ENCODE assay signal across 19 cellular contexts in genomic region chr10:96267234-96267705, GRCh38. TPM values are rescaled to one million over a fixed set of nuclear protein-coding genes. Genes with fewer than 3 reads are reported as not detected.
DNase-seq lines count a peak whose midpoint lies in the region; ATAC-seq, FAIRE-seq and TF ChIP-seq lines count a peak whose summit lies in the region.
"Had no signal": no experiment of that assay in that cellular context is flagged by ENCODE, and none has a peak within 500 bp of the region (broad histone marks: within the 10 kb centered on the region; RNA-seq: fewer than 3 reads in every experiment).

No MANE protein-coding gene starts in this region.

- no peaks in the 10 kb centered on the region for H3K27me3 ChIP-seq in BLaER1 treated with 17β-estradiol and CSF1 and Interleukin-3, amounts not matched to agents 10 nM and 100 nM
- no peaks in the 10 kb centered on the region for H3K27me3 ChIP-seq in GM12878 (replicated peaks in 1 of 2; ENCODE audit: control insufficient read depth in 2 of 2, insufficient read depth in 2 of 2, low read length in 1 of 2)
- H3K27me3 ChIP-seq: MG63 had no signal

- WGBS in GM12878 (ENCODE audit: insufficient coverage, insufficient replicate concordance, low lambda C conversion rate, missing lambda C conversion rate) = 25% methylated on average over 4 of the region's 4 CpGs

- no peaks in the 10 kb centered on the region for H3K4me1 Mint-ChIP-seq in T-cell
- H3K4me1 Mint-ChIP-seq: neural crest cell had no signal

- no peak overlapping the region for H2AFZ ChIP-seq in GM12878 (ENCODE audit: control insufficient read depth, low read depth, low read length)
- H2AFZ ChIP-seq: PC-9 had no signal

- H3K9ac ChIP-seq in BLaER1 treated with 17β-estradiol and CSF1 and Interleukin-3, amounts not matched to agents 10 nM and 100 nM = no peak overlapping the region
- H3K9ac ChIP-seq in GM12878 (ENCODE audit: control insufficient read depth, insufficient read depth, low read length) = peak overlapping the region; percentile 93

- no peaks in the 10 kb centered on the region for H3K36me3 Mint-ChIP-seq in T-cell

- POLR2A ChIA-PET in GM12878 (lab: Charles Lee) (interaction anchor here (1.0 to 3.8 kb wide), 7 partner anchors 16 to 38 kb away, joined by 3 to 26 read pairs (median 11); no protein-coding TSS in a partner anchor), T-cell (lab: Charles Lee) (no interaction called here)

- no peaks in the 10 kb centered on the region for H3K9me3 Mint-ChIP-seq in T-cell
- H3K9me3 Mint-ChIP-seq: neural crest cell had no signal

- no TSS peak for BruUV-seq in GM12878 (replicated peaks; lab: Mats Ljungman, UMichigan)

- H3K4me2 ChIP-seq in BLaER1 treated with 17β-estradiol and CSF1 and Interleukin-3, amounts not matched to agents 10 nM and 100 nM = peak overlapping the region in 10 of 11 experiments; percentile 11 to 98 (median 86); a peak in 19 of 22 replicates
- peak overlapping the region; percentile 85 for H3K4me2 ChIP-seq in GM12878 (ENCODE audit: control insufficient read depth, insufficient read depth)
- H3K4me2 ChIP-seq: PC-9 had no signal

- H3K27ac ChIP-seq in BLaER1 treated with 17β-estradiol and CSF1 and Interleukin-3, amounts not matched to agents 10 nM and 100 nM = no peak overlapping the region
- peak overlapping the region; percentile 98 for H3K27ac ChIP-seq in GM12878 (ENCODE audit: control insufficient read depth, insufficient read depth)
- H3K27ac ChIP-seq: PC-9 had no signal

- intact Hi-C loops in GM12878 (cut with micrococcal nuclease; ENCODE audit: unreplicated experiment) (loop anchor here (2.0 kb wide), 1 partner anchor 36 kb away; no protein-coding TSS in a partner anchor), left colon (cut with DNase I, micrococcal nuclease) (no loop called here), head of caudate nucleus (cut with DNase I) (no loop called here)

- ATAC-seq in GM12878 (no peak), left colon (peak; percentile 64), T-cell (replicated peaks in 1 of 4) (no peak)

- SMC1A ChIA-PET in GM12878 (lab: Charles Lee; ENCODE audit: uncharacterized antibody, unreplicated experiment) = interaction anchor here (1.6 to 12.9 kb wide), 8 partner anchors 14 to 37 kb away, joined by 6 to 305 read pairs (median 76); no protein-coding TSS in a partner anchor

- FAIRE-seq in GM19239 (lab: Jason Lieb, UNC) (peak; percentile 90), GM12878 (lab: Jason Lieb, UNC) (no peak)

- H3K9me3 ChIP-seq in BLaER1 treated with 17β-estradiol and CSF1 and Interleukin-3, amounts not matched to agents 10 nM and 100 nM (replicated peaks in 1 of 11) = peaks cover 0 to 8% (median 0%) of the 10 kb centered on the region in 11 experiments; a peak in 5 of 22 replicates
- H3K9me3 ChIP-seq in GM12878 (replicated peaks; ENCODE audit: control insufficient read depth, insufficient read depth, low read length) = no peaks in the 10 kb centered on the region
- H3K9me3 ChIP-seq: HAP-1, MG63 had no signal

- no peak for TF ChIP-seq RAD21 in GM12878 (IDR thresholded peaks at IDR 0.05; ENCODE audit: insufficient read depth, low read depth, low read length)

- RAD21 ChIA-PET in GM12878 (lab: Charles Lee; ENCODE audit: unreplicated experiment) = interaction anchor here (1.2 to 19.3 kb wide), 7 partner anchors 10 to 37 kb away, joined by 3 to 362 read pairs (median 69); no protein-coding TSS in a partner anchor

- no peak for TF ChIP-seq POLR2A in GM12878 (IDR thresholded peaks at IDR 0.05; ENCODE audit: low read depth, low read length)

- no peak for TF ChIP-seq EP300 in GM12878 (IDR thresholded peaks at IDR 0.05; ENCODE audit: borderline replicate concordance in 1 of 2, control insufficient read depth in 1 of 2, low read depth in 2 of 2, low read length in 2 of 2)

- DNase-seq in GM19239 (ENCODE audit: insufficient read length, low spot score) (no peak), GM12878 (ENCODE audit: low read depth, low spot score) (no peak), left colon (no peak), NCI-H187 (lab: John Stamatoyannopoulos, UW) (no peak), NCI-H345 (lab: John Stamatoyannopoulos, UW) (no peak), T-cell (no peak), head of caudate nucleus (no peak)
- DNase-seq: central memory CD4-positive, alpha-beta T cell; foreskin melanocyte; mesenchymal stem cell; MG63; NCI-H1694 treated with DMSO at 0.1 percent for 48 hours; NCI-H524 treated with DMSO at 0.1 percent for 48 hours; PC-9 had no signal

- no peak for TF ChIP-seq CTCF in GM12878 (IDR thresholded peaks at IDR 0.05 in 2 of 3, conservative IDR thresholded peaks at IDR 0.05 in 1 of 3; ENCODE audit: control insufficient read depth in 2 of 3, extremely low read depth in 1 of 3, insufficient read depth in 1 of 3, low read depth in 3 of 3, low read length in 3 of 3)

- peaks cover 73 to 99% (median 83%) of the 10 kb centered on the region in 10 experiments for H3K4me1 ChIP-seq in BLaER1 treated with 17β-estradiol and CSF1 and Interleukin-3, amounts not matched to agents 10 nM and 100 nM
- H3K4me1 ChIP-seq in GM12878 (ENCODE audit: control insufficient read depth, insufficient read depth, low read length) = peaks cover 19% of the 10 kb centered on the region
- H3K4me1 ChIP-seq: HAP-1 had no signal

- H3K4me3 ChIP-seq in BLaER1 treated with 17β-estradiol and CSF1 and Interleukin-3, amounts not matched to agents 10 nM and 100 nM = peak overlapping the region in 2 of 10 experiments; percentile 69 to 74; a peak in 4 of 20 replicates
- peak overlapping the region; percentile 89 for H3K4me3 ChIP-seq in GM12878
- H3K4me3 ChIP-seq: HAP-1, MG63, PC-9 had no signal

- peaks cover 11 to 19% of the 10 kb centered on the region in 2 donors for H3K27me3 Mint-ChIP-seq in T-cell

- CTCF ChIA-PET in GM12878 (lab: Yijun Ruan, JAX) (interaction anchor here (0.9 to 15.0 kb wide), 5 partner anchors 9 to 472 kb away, joined by 4 to 219 read pairs (median 10); no protein-coding TSS in a partner anchor), T-cell (lab: Charles Lee) (interaction anchor here in 1 of 2 donors (0.6 kb wide), 2 partner anchors 72 to 1005 kb away, joined by 5 to 6 read pairs; no protein-coding TSS in a partner anchor)

- peaks cover 0 to 58% (median 8%) of the 10 kb centered on the region in 11 experiments; a peak in 11 of 22 replicates for H3K36me3 ChIP-seq in BLaER1 treated with 17β-estradiol and CSF1 and Interleukin-3, amounts not matched to agents 10 nM and 100 nM
- H3K36me3 ChIP-seq in GM12878 (ENCODE audit: control insufficient read depth in 2 of 2, insufficient read depth in 2 of 2, low read length in 1 of 2) = peaks cover 5 to 14% of the 10 kb centered on the region in 2 experiments
- H3K36me3 ChIP-seq: HAP-1, MG63 had no signal

- H4K20me1 ChIP-seq in BLaER1 treated with 17β-estradiol and CSF1 and Interleukin-3, amounts not matched to agents 10 nM and 100 nM = peaks cover 0 to 49% (median 0%) of the 10 kb centered on the region in 11 experiments; a peak in 2 of 22 replicates
- H4K20me1 ChIP-seq in GM12878 (ENCODE audit: control insufficient read depth, insufficient read depth) = no peaks in the 10 kb centered on the region; the same call in 1 of the 2 replicates

- H3K79me2 ChIP-seq in GM12878 (ENCODE audit: control insufficient read depth, insufficient read depth, low read length) = peaks cover 100% of the 10 kb centered on the region

- H3K4me3 Mint-ChIP-seq in T-cell = no peak overlapping the region
- H3K4me3 Mint-ChIP-seq: neural crest cell had no signal

- no peak overlapping the region for H3K27ac Mint-ChIP-seq in T-cell

- in situ Hi-C loops in GM12878 (cut with MboI) = no loop called here

TF ChIP-seq in GM12878, 131 proteins besides CTCF, POLR2A, EP300 and RAD21 (continues in another document):
- 0 out of 2 replicates have a peak, but pooled peaks have one; percentile 28 for TF ChIP-seq CHD1 (IDR thresholded peaks at IDR 0.05; ENCODE audit: low read depth, low read length)
- 0 out of 2 replicates have a peak, but pooled peaks have one; percentile 20 for TF ChIP-seq IKZF1 (conservative IDR thresholded peaks at IDR 0.05)

RNA-seq across cellular contexts. Expression of gene BLNK, which starts 4.1 kb away (rescaled TPM):
- total RNA-seq in GM12878 (2013; cell fraction: nucleolus; rRNA removed) = 275 and 310 TPM in 2 replicates
- total RNA-seq in GM12878 (2014; rRNA removed) (113 and 114 TPM in 2 replicates), GM12878 (2014; rRNA removed; fragmentation: Illumina TruSeq; extraction: Trizol) (121 and 122 TPM in 2 replicates), GM12878 (2021) (103 and 107 TPM in 2 replicates), left colon (10 to 100 TPM; 22.1 to 24.9 TPM), T-cell (1 to 10 TPM; 1.3 to 8.2 (median 1.7) TPM)
- polyA plus RNA-seq in GM12878 (2011; ENCODE audit: low read depth) = 81.4 TPM
- polyA plus RNA-seq in GM12878 (2011; rRNA removed) (58.9 and 84.8 TPM in 2 replicates), GM12878 (2014; fragmentation: Illumina TruSeq; extraction: Trizol) (156 and 162 TPM in 2 replicates), GM12878 (2014; fragmentation: Nextera tagmentation; extraction: Ambion mirVana) (100 to 1,000 TPM; 165 to 201 TPM), GM12878 (2014; rRNA removed) (75.0 and 79.5 TPM in 2 replicates), GM12878 (2016; fragmentation: Nextera tagmentation; extraction: Ambion mirVana) (100 to 1,000 TPM; 156 to 158 TPM)
- 43.9 and 56.1 TPM in 2 replicates for polyA plus RNA-seq in GM12878 (2011; cell fraction: cytosol; rRNA removed)
- 198 and 209 TPM in 2 replicates for polyA plus RNA-seq in GM12878 (2011; cell fraction: nucleus; rRNA removed)
- polyA plus RNA-seq in GM12878 (2012) = 105 and 141 TPM in 2 replicates
- 60.2 and 69.3 TPM in 2 replicates for polyA minus RNA-seq in GM12878 (2011; rRNA and poly(A)+ RNA removed)
- polyA minus RNA-seq in GM12878 (2011; cell fraction: cytosol; rRNA and poly(A)+ RNA removed) = 31.5 and 35.9 TPM in 2 replicates
- polyA minus RNA-seq in GM12878 (2011; cell fraction: nucleus; rRNA and poly(A)+ RNA removed) = 126 and 166 TPM in 2 replicates
- total RNA-seq: neural crest cell had no signal

RNA-seq across cellular contexts. Expression of gene DNTT, which starts 37.0 kb away (rescaled TPM):
- total RNA-seq in GM12878 (2013; cell fraction: nucleolus; rRNA removed) = not detected in 2 replicates
- 0.06 and 0.11 TPM in 2 replicates for total RNA-seq in GM12878 (2014; rRNA removed)
- not detected in 2 replicates for total RNA-seq in GM12878 (2014; rRNA removed; fragmentation: Illumina TruSeq; extraction: Trizol)
- total RNA-seq in GM12878 (2021) = 0.10 TPM in 1 of 2 replicates, not detected in the other
- polyA plus RNA-seq in GM12878 (2011; ENCODE audit: low read depth) = not detected
- 0.14 TPM in 1 of 2 replicates, not detected in the other for polyA plus RNA-seq in GM12878 (2011; rRNA removed)
- polyA plus RNA-seq in GM12878 (2011; cell fraction: cytosol; rRNA removed) = 0.03 TPM in 1 of 2 replicates, not detected in the other
- polyA plus RNA-seq in GM12878 (2011; cell fraction: nucleus; rRNA removed) = not detected in 2 replicates
- 0.06 and 0.08 TPM in 2 replicates for polyA plus RNA-seq in GM12878 (2012)
- polyA plus RNA-seq in GM12878 (2014; fragmentation: Illumina TruSeq; extraction: Trizol) = 0.08 and 0.09 TPM in 2 replicates
- under 1 TPM in 1 of 2 experiments, not detected in 1; 0.07 TPM for polyA plus RNA-seq in GM12878 (2014; fragmentation: Nextera tagmentation; extraction: Ambion mirVana)
- polyA plus RNA-seq in GM12878 (2014; rRNA removed) = not detected in 2 replicates
- under 1 TPM in 1 of 2 experiments, not detected in 1; 0.13 TPM for polyA plus RNA-seq in GM12878 (2016; fragmentation: Nextera tagmentation; extraction: Ambion mirVana)
- polyA minus RNA-seq in GM12878 (2011; rRNA and poly(A)+ RNA removed) = not detected in 2 replicates
- not detected in 2 replicates for polyA minus RNA-seq in GM12878 (2011; cell fraction: cytosol; rRNA and poly(A)+ RNA removed)
- polyA minus RNA-seq in GM12878 (2011; cell fraction: nucleus; rRNA and poly(A)+ RNA removed) = not detected in 2 replicates
- total RNA-seq in left colon = not detected
- under 1 TPM in 3 of 5 donors, not detected in 2; 0.13 to 0.38 (median 0.30) TPM for total RNA-seq in T-cell
- total RNA-seq: neural crest cell, PC-9, renal cortical epithelial cell had no signal
- polyA plus RNA-seq: adipose tissue had no signal

Comparison
In these comparisons a context has a peak if more than half of its experiments do, and no peak if none do; other contexts are left out.
1. RNA of gene BLNK, which starts 4.1 kb away (total RNA-seq): 103 to 310 TPM in GM12878; 22.1 to 24.9 TPM in left colon and 1.3 to 8.2 TPM in T-cell; every median in the first group is over 4 times any median in the second.